Comparison of ENCODE assay signal across 14 cellular contexts in genomic region chr5:147479949-147480348, GRCh38. TPM values are rescaled to one million over a fixed set of nuclear protein-coding genes. Genes with fewer than 3 reads are reported as not detected.
DNase-seq lines count a peak whose midpoint lies in the region; ATAC-seq, FAIRE-seq and TF ChIP-seq lines count a peak whose summit lies in the region.
"Had no signal": no experiment of that assay in that cellular context is flagged by ENCODE, and none has a peak within 500 bp of the region (broad histone marks: within the 10 kb centered on the region; RNA-seq: fewer than 3 reads in every experiment).

No MANE protein-coding gene starts in this region.

- no peak for TF ChIP-seq CTCF in esophagus muscularis mucosa (IDR thresholded peaks at IDR 0.05)
- TF ChIP-seq CTCF in osteocyte (IDR thresholded peaks at IDR 0.05): no peak
- TF ChIP-seq CTCF in GM20000 (IDR thresholded peaks at IDR 0.05; ENCODE audit: extremely low read depth, missing control alignments): no peak

- H3K36me3 Mint-ChIP-seq in osteocyte (ENCODE audit: unreplicated experiment): no peaks in the 10 kb centered on the region

- DNase-seq in DMS 273 (lab: John Stamatoyannopoulos, UW; ENCODE audit: unreplicated experiment) (peak; percentile 43), DMS 273 treated with DMSO at 0.1 percent for 48 hours (lab: John Stamatoyannopoulos, UW) (no peak), NCI-H748 (lab: John Stamatoyannopoulos, UW; ENCODE audit: unreplicated experiment) (peak; percentile 76), esophagus muscularis mucosa (ENCODE audit: extremely low spot score) (peak; percentile 82), osteocyte (ENCODE audit: extremely low spot score, unreplicated experiment) (no peak), GM19239 (ENCODE audit: insufficient read length, low spot score) (no peak), GM20000 (ENCODE audit: low spot score) (no peak)
- DNase-seq: activated CD4-positive, CD25-positive, alpha-beta regulatory T cell treated with anti-CD3 and anti-CD28 coated beads, Interleukin-2, amount 50 U/mL, for 72 hours; activated T-cell treated with anti-CD3 and anti-CD28 coated beads, Interleukin-2, amount 50 U/mL, for 72 hours had no signal

- intact Hi-C loops in esophagus muscularis mucosa (cut with DNase I): no loop called here

- H3K9me3 ChIP-seq in esophagus muscularis mucosa: no peaks in the 10 kb centered on the region

- TF ChIP-seq EP300 in esophagus muscularis mucosa (IDR thresholded peaks at IDR 0.05): no peak

- TF ChIP-seq POLR2A in esophagus muscularis mucosa (IDR thresholded peaks at IDR 0.05; ENCODE audit: low read depth): no peak

- peaks cover 45 to 66% (median 64%) of the 10 kb centered on the region in 4 donors for H3K4me1 ChIP-seq in esophagus muscularis mucosa

- H3K27ac ChIP-seq in esophagus muscularis mucosa (replicated peaks in 1 of 4): peak overlapping the region; percentile 24 to 60 (median 57)
- H3K27ac ChIP-seq: 22Rv1, cardiac muscle cell had no signal

- no peaks in the 10 kb centered on the region for H3K27me3 Mint-ChIP-seq in osteocyte (ENCODE audit: unreplicated experiment)

- H3K4me3 ChIP-seq in esophagus muscularis mucosa: no peak overlapping the region
- H3K4me3 ChIP-seq: cardiac muscle cell had no signal

- no peaks in the 10 kb centered on the region for H3K36me3 ChIP-seq in esophagus muscularis mucosa
- H3K36me3 ChIP-seq: cardiac muscle cell had no signal

- peak overlapping the region; percentile 28 for H3K27ac Mint-ChIP-seq in osteocyte (ENCODE audit: unreplicated experiment)
- H3K27ac Mint-ChIP-seq: activated T-cell treated with anti-CD3 and anti-CD28 coated beads, Interleukin-2, amount 50 U/mL, for 72 hours had no signal

- WGBS in esophagus muscularis mucosa: 65% methylated on average over 6 of the region's 6 CpGs

- peaks cover 53% of the 10 kb centered on the region for H3K4me1 Mint-ChIP-seq in osteocyte (ENCODE audit: unreplicated experiment)

- H3K4me3 Mint-ChIP-seq in osteocyte (ENCODE audit: unreplicated experiment): no peak overlapping the region
- H3K4me3 Mint-ChIP-seq: activated T-cell treated with anti-CD3 and anti-CD28 coated beads, Interleukin-2, amount 50 U/mL, for 72 hours had no signal

- no peak for ATAC-seq in GM21529 (IDR thresholded peaks at IDR 0.05; ENCODE audit: unreplicated experiment)
- ATAC-seq: activated T-cell treated with anti-CD3 and anti-CD28 coated beads, Interleukin-2, amount 50 U/mL, for 72 hours; HepG2; left lobe of liver had no signal

- no peak for FAIRE-seq in GM19239 (lab: Jason Lieb, UNC)
- FAIRE-seq: HepG2 had no signal

- H3K9me3 Mint-ChIP-seq in osteocyte (ENCODE audit: unreplicated experiment): no peaks in the 10 kb centered on the region

- no peaks in the 10 kb centered on the region for H3K27me3 ChIP-seq in esophagus muscularis mucosa
- H3K27me3 ChIP-seq: cardiac muscle cell had no signal

RNA-seq across cellular contexts. Expression of gene DPYSL3, which starts 29.9 kb away (rescaled TPM):
- total RNA-seq in esophagus muscularis mucosa (100 to 1,000 TPM; 295 to 449 (median 378) TPM), osteocyte (84.1 and 88.0 TPM in 2 replicates)

Comparison
In these comparisons a context has a peak if more than half of its experiments do, and no peak if none do; other contexts are left out.
1. DNase-seq: peak in DMS 273 (single experiment), NCI-H748 (single experiment) and esophagus muscularis mucosa (single experiment); none in DMS 273 treated with DMSO at 0.1 percent for 48 hours (single experiment), osteocyte (single experiment), GM19239 (single experiment) and GM20000 (single experiment).